In genomic region chr7:134646425-134647305, GRCh38 we compare ENCODE assay signal across 1 cellular context.
TF ChIP-seq lines count a peak whose summit lies in the region.

TSS of gene BPGM (plus strand) at chr7:134646853. CDS start at chr7:134661508, 14,655 bp downstream.

TF ChIP-seq in HepG2, 621 proteins besides CTCF, POLR2A, EP300 and RAD21 (continued from another document and continues in another):
- TF ChIP-seq SOX5 (CRISPR knock-in tag; IDR thresholded peaks at IDR 0.05; ENCODE audit: borderline replicate concordance) (peak; percentile 7; the same call in 1 of the 2 replicates), RARG (CRISPR knock-in tag; IDR thresholded peaks at IDR 0.05; ENCODE audit: low read depth) (no peak), PRDM4 (CRISPR knock-in tag; IDR thresholded peaks at IDR 0.05; ENCODE audit: borderline replicate concordance) (no peak), YY1 (IDR thresholded peaks at IDR 0.05; ENCODE audit: insufficient read depth, insufficient replicate concordance, low read depth, low read length) (peak; percentile 82), HMGXB3 (CRISPR knock-in tag; IDR thresholded peaks at IDR 0.05; ENCODE audit: borderline replicate concordance) (peak; percentile 99), CREM (IDR thresholded peaks at IDR 0.05) (peak; percentile 87), CREM (CRISPR knock-in tag; IDR thresholded peaks at IDR 0.05) (no peak), THAP7 (CRISPR knock-in tag; IDR thresholded peaks at IDR 0.05) (no peak), ZNF275 (CRISPR knock-in tag; IDR thresholded peaks at IDR 0.05; ENCODE audit: borderline replicate concordance) (no peak), RBFOX2 (IDR thresholded peaks at IDR 0.05; ENCODE audit: low read depth, low read length) (peak; percentile 54), JUNB (CRISPR knock-in tag; IDR thresholded peaks at IDR 0.05; ENCODE audit: borderline replicate concordance) (no peak), FOXO4 (CRISPR knock-in tag; conservative IDR thresholded peaks at IDR 0.05) (no peak), ZBTB33 (CRISPR knock-in tag; IDR thresholded peaks at IDR 0.05) (no peak), TRIM22 (IDR thresholded peaks at IDR 0.05) (no peak), ZNF576 (CRISPR knock-in tag; IDR thresholded peaks at IDR 0.05) (no peak), NFIC (IDR thresholded peaks at IDR 0.05; ENCODE audit: low read length) (peak; percentile 27), ISX (CRISPR knock-in tag; conservative IDR thresholded peaks at IDR 0.05) (no peak), ZNF280B (CRISPR knock-in tag; IDR thresholded peaks at IDR 0.05; ENCODE audit: borderline replicate concordance) (no peak), CSRNP2 (CRISPR knock-in tag; conservative IDR thresholded peaks at IDR 0.05; ENCODE audit: low read depth) (no peak), TFE3 (CRISPR knock-in tag; IDR thresholded peaks at IDR 0.05) (0 out of 2 replicates have a peak, but pooled peaks have one; percentile 40), NBN (conservative IDR thresholded peaks at IDR 0.05) (no peak), HMG20A (CRISPR knock-in tag; IDR thresholded peaks at IDR 0.05; ENCODE audit: borderline replicate concordance) (no peak), NR2F1 (CRISPR knock-in tag; IDR thresholded peaks at IDR 0.05) (no peak), KLF6 (CRISPR knock-in tag; IDR thresholded peaks at IDR 0.05) (no peak; the same call in 1 of the 2 replicates), SMARCC2 (IDR thresholded peaks at IDR 0.05) (no peak), MXI1 (IDR thresholded peaks at IDR 0.05; ENCODE audit: borderline replicate concordance, low read depth, low read length) (no peak), FIP1L1 (IDR thresholded peaks at IDR 0.05; ENCODE audit: borderline replicate concordance, insufficient read depth, low read depth, low read length) (no peak), SKI (IDR thresholded peaks at IDR 0.05; ENCODE audit: partially characterized antibody) (no peak), ATF6 (CRISPR knock-in tag; conservative IDR thresholded peaks at IDR 0.05) (no peak), GZF1 (CRISPR knock-in tag; IDR thresholded peaks at IDR 0.05) (0 out of 2 replicates have a peak, but pooled peaks have one; percentile 16), ZNF841 (CRISPR knock-in tag; IDR thresholded peaks at IDR 0.05; ENCODE audit: borderline replicate concordance) (no peak), ZSCAN22 (CRISPR knock-in tag; IDR thresholded peaks at IDR 0.05) (no peak), ZNF549 (CRISPR knock-in tag; IDR thresholded peaks at IDR 0.05) (no peak)
